Comparison of ENCODE assay signal across 8 cellular contexts in the genomic region with DNA sequence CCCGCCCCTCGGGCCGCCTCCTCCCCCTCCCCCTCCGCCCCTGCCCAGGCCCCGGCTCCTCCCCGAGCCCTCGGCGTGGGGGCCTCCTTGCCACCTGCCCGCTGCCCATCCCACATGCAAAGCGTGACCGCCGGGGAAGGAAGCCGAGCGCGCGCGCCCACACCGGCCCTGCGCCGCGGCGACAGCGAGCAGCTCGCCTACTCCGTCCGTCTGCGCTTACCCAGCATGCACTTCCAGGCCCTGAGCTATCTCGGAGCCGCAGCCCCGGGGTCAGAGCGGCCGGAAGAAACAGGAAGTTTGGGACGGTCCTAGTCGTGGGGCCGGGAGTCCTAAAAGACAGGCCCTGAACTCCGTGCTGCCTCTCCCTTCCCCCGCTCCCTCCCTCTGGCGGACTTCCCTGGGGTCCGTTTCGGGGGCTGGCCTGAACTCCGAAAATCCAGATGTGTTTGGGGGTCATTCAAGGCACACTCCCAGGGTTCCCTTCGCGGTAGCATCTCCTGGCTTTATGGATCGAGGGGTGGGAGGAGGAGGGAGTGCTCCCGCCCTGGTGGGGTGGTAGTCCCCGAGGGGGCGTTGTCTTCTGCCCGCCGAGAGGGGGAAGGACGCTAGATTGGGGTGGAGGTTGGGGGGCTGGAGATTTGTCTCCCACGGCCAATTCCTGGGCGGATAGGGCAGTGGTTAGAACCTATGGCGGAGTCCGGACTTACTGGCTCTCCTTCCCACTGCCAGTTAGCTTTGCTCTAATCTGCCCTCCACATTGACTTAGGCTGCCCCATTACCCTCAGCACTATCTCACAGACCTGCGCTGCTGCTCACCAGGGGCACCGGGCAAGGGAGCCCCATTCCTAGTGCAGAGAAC. TPM values are rescaled to one million over a fixed set of nuclear protein-coding genes. Genes with fewer than 3 reads are reported as not detected.
A peak's percentile ranks its signal among the peaks of the same experiment; 100 is the strongest.
DNase-seq lines count a peak whose midpoint lies in the region; ATAC-seq and TF ChIP-seq lines count a peak whose summit lies in the region.

No MANE protein-coding gene starts in this region.

- WGBS in aorta, 2 donors = 12 to 33% methylated on average over 44 to 56 of the region's 56 CpGs

- intact Hi-C loops in aorta (cut with DNase I) = no loop called here

- in situ Hi-C loops in GM13977 (cut with MboI; ENCODE audit: low pct_unique_long_range_greater_than_20kb, low sequenced_read_pairs, unreplicated experiment) = no loop called here

- H3K27ac Mint-ChIP-seq in natural killer cell treated with Interleukin-12 subunit alpha and Interleukin-12 subunit beta and Interleukin-15 and Interleukin-18, amount 100 ng/mL, for 72 hours = peak overlapping the region; percentile 23 to 70

- H3K27me3 ChIP-seq in aorta (ENCODE audit: control insufficient read depth in 1 of 2, insufficient read depth in 2 of 2, low read length in 1 of 2) = no peaks in the 10 kb centered on the region

- peaks cover 0 to 8% of the 10 kb centered on the region in 2 donors for H3K27me3 Mint-ChIP-seq in natural killer cell treated with Interleukin-12 subunit alpha and Interleukin-12 subunit beta and Interleukin-15 and Interleukin-18, amount 100 ng/mL, for 72 hours

- H3K4me3 ChIP-seq in fibroblast of mammary gland (ENCODE audit: control insufficient read depth, low read depth, low read length) (peak overlapping the region; percentile 31), aorta (ENCODE audit: low read length in 2 of 2) (peak overlapping the region in 1 of 2 donors; percentile 18)

- no peak overlapping the region for H3K27ac ChIP-seq in aorta (ENCODE audit: low read depth in 1 of 2, low read length in 2 of 2)

- peaks cover 18 to 20% of the 10 kb centered on the region in 2 donors for H3K4me1 Mint-ChIP-seq in natural killer cell treated with Interleukin-12 subunit alpha and Interleukin-12 subunit beta and Interleukin-15 and Interleukin-18, amount 100 ng/mL, for 72 hours (ENCODE audit: low read depth in 2 of 2)

- ATAC-seq in HG02763 (IDR thresholded peaks at IDR 0.05; ENCODE audit: unreplicated experiment) = peak; percentile 76
- ATAC-seq in natural killer cell treated with Interleukin-12 subunit alpha and Interleukin-12 subunit beta and Interleukin-15 and Interleukin-18, amount 100 ng/mL, for 72 hours = peak; percentile 84 to 85
- ATAC-seq in aorta (ENCODE audit: low FRiP score) = peak; percentile 77

- no peaks in the 10 kb centered on the region for H3K9me3 ChIP-seq in aorta (ENCODE audit: control insufficient read depth, low read length)

- H3K36me3 Mint-ChIP-seq in natural killer cell treated with Interleukin-12 subunit alpha and Interleukin-12 subunit beta and Interleukin-15 and Interleukin-18, amount 100 ng/mL, for 72 hours = no peaks in the 10 kb centered on the region

- H3K4me3 Mint-ChIP-seq in natural killer cell treated with Interleukin-12 subunit alpha and Interleukin-12 subunit beta and Interleukin-15 and Interleukin-18, amount 100 ng/mL, for 72 hours = peak overlapping the region; percentile 54

- H3K4me1 ChIP-seq in aorta (ENCODE audit: control insufficient read depth in 1 of 2, insufficient read depth in 2 of 2, low read length in 2 of 2) = no peaks in the 10 kb centered on the region

- TF ChIP-seq CTCF in GM13977 (IDR thresholded peaks at IDR 0.05; ENCODE audit: extremely low read depth, insufficient read depth, missing control alignments) = no peak
- TF ChIP-seq CTCF in fibroblast of mammary gland (conservative IDR thresholded peaks at IDR 0.05; ENCODE audit: control insufficient read depth, insufficient read depth, low read depth, low read length) = no peak

- no peaks in the 10 kb centered on the region for H3K9me3 Mint-ChIP-seq in natural killer cell treated with Interleukin-12 subunit alpha and Interleukin-12 subunit beta and Interleukin-15 and Interleukin-18, amount 100 ng/mL, for 72 hours

- no peaks in the 10 kb centered on the region for H3K36me3 ChIP-seq in aorta (ENCODE audit: control insufficient read depth in 1 of 2, insufficient read depth in 2 of 2, low read length in 1 of 2)

- DNase-seq in AG08395 (ENCODE audit: low spot score) = peak; percentile 50
- peak; percentile 78 for DNase-seq in GM13977 (ENCODE audit: low spot score)
- DNase-seq in NCI-H1930 (lab: John Stamatoyannopoulos, UW) = peak; percentile 22 to 56
- DNase-seq in activated CD4-positive, alpha-beta T cell treated with anti-CD3 and anti-CD28 coated beads, Interleukin-2, amount 50 U/mL, for 48 hours = peak; percentile 55 to 66
- peak; percentile 33 for DNase-seq in fibroblast of mammary gland (ENCODE audit: low read depth)
- DNase-seq in natural killer cell treated with Interleukin-12 subunit alpha and Interleukin-12 subunit beta and Interleukin-15 and Interleukin-18, amount 100 ng/mL, for 72 hours (ENCODE audit: low spot score) = peak; percentile 79
- DNase-seq in aorta = peak; percentile 84 to 85

RNA-seq across cellular contexts. Expression of gene BCORL1, which starts 25.0 kb away (rescaled TPM):
- 10 to 100 TPM in 1 of 2 donors, 1 to 10 TPM in 1; 9.9 to 18.8 TPM for total RNA-seq in natural killer cell treated with Interleukin-12 subunit alpha and Interleukin-12 subunit beta and Interleukin-15 and Interleukin-18, amount 100 ng/mL, for 72 hours
- total RNA-seq in aorta = 10 to 100 TPM; 22.1 to 26.9 TPM
- polyA plus RNA-seq in aorta = 1 to 10 TPM; 2.6 to 4.4 TPM

RNA-seq across cellular contexts. Expression of gene UTP14A, which starts 51.5 kb away (rescaled TPM):
- total RNA-seq in natural killer cell treated with Interleukin-12 subunit alpha and Interleukin-12 subunit beta and Interleukin-15 and Interleukin-18, amount 100 ng/mL, for 72 hours = 10 to 100 TPM; 31.5 to 54.8 TPM
- 10 to 100 TPM; 12.6 to 13.6 TPM for total RNA-seq in aorta
- 10 to 100 TPM in 1 of 2 donors, 1 to 10 TPM in 1; 8.1 to 12.1 TPM for polyA plus RNA-seq in aorta

Comparison
In these comparisons a context has a peak if more than half of its experiments do, and no peak if none do; other contexts are left out.
1. DNase-seq: peak in every context shown above with its lines; median percentile 84 in aorta; 79 in natural killer cell treated with Interleukin-12 subunit alpha and Interleukin-12 subunit beta and Interleukin-15 and Interleukin-18, amount 100 ng/mL, for 72 hours; 78 in GM13977; 60 in activated CD4-positive, alpha-beta T cell treated with anti-CD3 and anti-CD28 coated beads, Interleukin-2, amount 50 U/mL, for 48 hours; 50 in AG08395; 39 in NCI-H1930; 33 in fibroblast of mammary gland.